29 cellular contexts compared by ENCODE assay signal in the genomic region with DNA sequence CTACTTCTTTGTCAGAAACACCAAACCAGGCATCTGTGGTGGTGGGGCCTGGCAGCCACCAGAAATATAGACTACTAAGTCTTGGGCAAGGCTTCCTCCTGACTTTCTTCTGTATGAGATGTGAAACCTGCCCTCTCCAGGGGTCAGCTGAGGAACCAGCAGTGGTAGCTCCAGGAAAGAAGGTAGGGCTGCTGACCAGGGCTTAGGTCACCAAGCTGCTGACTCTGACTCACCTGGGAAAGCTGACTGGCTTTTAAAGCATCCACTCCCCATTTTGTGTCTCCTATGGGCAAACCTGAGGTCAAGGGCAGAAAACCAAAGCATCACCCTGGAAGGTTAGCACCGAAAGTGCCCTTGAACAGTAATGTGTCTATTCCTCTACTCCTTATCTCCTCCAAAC. TPM values are rescaled to one million over a fixed set of nuclear protein-coding genes. Genes with fewer than 3 reads are reported as not detected.
DNase-seq lines count a peak whose midpoint lies in the region; ATAC-seq and TF ChIP-seq lines count a peak whose summit lies in the region.
"Had no signal": no experiment of that assay in that cellular context is flagged by ENCODE, and none has a peak within 500 bp of the region (broad histone marks: within the 10 kb centered on the region; RNA-seq: fewer than 3 reads in every experiment).

No MANE protein-coding gene starts in this region.

- H3K4me1 Mint-ChIP-seq in naive thymus-derived CD8-positive, alpha-beta T cell = no peaks in the 10 kb centered on the region
- H3K4me1 Mint-ChIP-seq: activated naive CD8-positive, alpha-beta T cell treated with anti-CD3 and anti-CD28 coated beads for 36 hours; CD8-positive, alpha-beta memory T cell; endodermal cell; stimulated activated effector memory CD8-positive, alpha-beta T cell treated with anti-CD3 and anti-CD28 coated beads, Interleukin-12 subunit alpha, Interleukin-12 subunit beta, amount 100 ng/mL, for 72 hours; T-helper 17 cell had no signal

- TF ChIP-seq POLR2A in suprapubic skin (IDR thresholded peaks at IDR 0.05) = no peak

- no peaks in the 10 kb centered on the region for H3K9me3 ChIP-seq in suprapubic skin
- H3K9me3 ChIP-seq: body of pancreas, colonic mucosa, testis had no signal

- H3K9me3 Mint-ChIP-seq in naive thymus-derived CD8-positive, alpha-beta T cell = peaks cover 0 to 25% (median 2%) of the 10 kb centered on the region in 9 donors
- H3K9me3 Mint-ChIP-seq: activated T-helper 2 cell treated with anti-CD3 and anti-CD28 coated beads, Interferon-gamma antibody, Interleukin-2, Interleukin-4, amounts not matched to agents 10 μg/mL and 5 μg/mL and 100 μg/mL, durations not matched to agents 14 hours and 24 hours and 36 hours; stimulated activated effector memory CD8-positive, alpha-beta T cell treated with anti-CD3 and anti-CD28 coated beads, Interleukin-12 subunit alpha, Interleukin-12 subunit beta, amount 100 ng/mL, for 72 hours had no signal

- 100% methylated on average over 1 of the region's 1 CpG for WGBS in suprapubic skin

- POLR2A ChIA-PET in naive thymus-derived CD8-positive, alpha-beta T cell (lab: Charles Lee) = no interaction called here

- H3K27me3 ChIP-seq in suprapubic skin = no peaks in the 10 kb centered on the region
- H3K27me3 ChIP-seq: body of pancreas, colonic mucosa, foreskin keratinocyte, hepatocyte, testis had no signal

- H3K36me3 ChIP-seq in suprapubic skin = no peaks in the 10 kb centered on the region
- H3K36me3 ChIP-seq: colonic mucosa had no signal

- no peak overlapping the region for H3K4me3 Mint-ChIP-seq in naive thymus-derived CD8-positive, alpha-beta T cell
- H3K4me3 Mint-ChIP-seq: activated naive CD8-positive, alpha-beta T cell treated with anti-CD3 and anti-CD28 coated beads for 36 hours; CD8-positive, alpha-beta memory T cell; endodermal cell; stimulated activated effector memory CD8-positive, alpha-beta T cell treated with anti-CD3 and anti-CD28 coated beads, Interleukin-12 subunit alpha, Interleukin-12 subunit beta, amount 100 ng/mL, for 72 hours; T-helper 17 cell had no signal

- H3K4me1 ChIP-seq in suprapubic skin = peaks cover 18% of the 10 kb centered on the region
- H3K4me1 ChIP-seq: colonic mucosa, foreskin keratinocyte, testis had no signal

- DNase-seq in HCEC 1CT = peak; percentile 55
- DNase-seq in RKO (ENCODE audit: low spot score) = peak; percentile 54
- DNase-seq in foreskin fibroblast = peak; percentile 14 to 40
- no peak for DNase-seq in suprapubic skin (ENCODE audit: low spot score in 2 of 2)
- DNase-seq in naive thymus-derived CD8-positive, alpha-beta T cell = no peak
- no peak for DNase-seq in KBM-7
- no peak for DNase-seq in hippocampal formation (lab: John Stamatoyannopoulos, UW)
- DNase-seq: activated CD4-positive, alpha-beta T cell treated with anti-CD3 and anti-CD28 coated beads, Interleukin-2, amount 50 U/mL, for 1 hour; activated CD8-positive, alpha-beta memory T cell treated with anti-CD3 and anti-CD28 coated beads, Interleukin-2, amount 50 U/mL, for 4 hours; activated naive CD8-positive, alpha-beta T cell treated with anti-CD3 and anti-CD28 coated beads for 36 hours; body of pancreas; CD8-positive, alpha-beta memory T cell; colonic mucosa; DMS79; endodermal cell; foreskin keratinocyte; NCI-H1436; NCI-H510A; NK-92 treated with Interleukin-12 subunit alpha and Interleukin-12 subunit beta, amount 100 ng/mL, for 24 hours; stimulated activated CD4-positive, alpha-beta T cell treated with anti-CD3 and anti-CD28 coated beads, Interleukin-2, amount 100 ng/mL, for 24 hours; T-helper 17 cell; testis had no signal

- no peak for ATAC-seq in naive thymus-derived CD8-positive, alpha-beta T cell
- no peak for ATAC-seq in GM18517 (IDR thresholded peaks at IDR 0.05; ENCODE audit: unreplicated experiment)
- ATAC-seq: foreskin keratinocyte; HepG2; stimulated activated effector memory CD8-positive, alpha-beta T cell treated with anti-CD3 and anti-CD28 coated beads, Interleukin-12 subunit alpha, Interleukin-12 subunit beta, amount 100 ng/mL, for 72 hours; T-helper 17 cell had no signal

- H3K27me3 Mint-ChIP-seq in naive thymus-derived CD8-positive, alpha-beta T cell = peaks cover 7 to 37% (median 27%) of the 10 kb centered on the region in 5 donors

- no peak for TF ChIP-seq EP300 in suprapubic skin (IDR thresholded peaks at IDR 0.05)

- in situ Hi-C loops in KBM-7 (cut with MboI; ENCODE audit: low pct_unique_long_range_greater_than_20kb, low sequenced_read_pairs) = no loop called here

- no peak overlapping the region for H3K4me3 ChIP-seq in foreskin fibroblast (ENCODE audit: low read depth in 1 of 2, low read length in 2 of 2)
- H3K4me3 ChIP-seq in suprapubic skin = no peak overlapping the region
- H3K4me3 ChIP-seq: body of pancreas, colonic mucosa, hepatocyte, skin epidermis, testis had no signal

- H3K36me3 Mint-ChIP-seq in naive thymus-derived CD8-positive, alpha-beta T cell = peaks cover 0 to 4% (median 0%) of the 10 kb centered on the region in 3 donors
- H3K36me3 Mint-ChIP-seq: activated naive CD8-positive, alpha-beta T cell treated with anti-CD3 and anti-CD28 coated beads for 36 hours; stimulated activated effector memory CD8-positive, alpha-beta T cell treated with anti-CD3 and anti-CD28 coated beads, Interleukin-12 subunit alpha, Interleukin-12 subunit beta, amount 100 ng/mL, for 72 hours had no signal

- no peak overlapping the region for H3K27ac Mint-ChIP-seq in naive thymus-derived CD8-positive, alpha-beta T cell
- H3K27ac Mint-ChIP-seq: activated naive CD8-positive, alpha-beta T cell treated with anti-CD3 and anti-CD28 coated beads for 36 hours; activated T-helper 2 cell treated with anti-CD3 and anti-CD28 coated beads, Interferon-gamma antibody, Interleukin-2, Interleukin-4, amounts not matched to agents 10 μg/mL and 5 μg/mL and 100 μg/mL, durations not matched to agents 14 hours and 24 hours and 36 hours; CD8-positive, alpha-beta memory T cell; endodermal cell; stimulated activated effector memory CD8-positive, alpha-beta T cell treated with anti-CD3 and anti-CD28 coated beads, Interleukin-12 subunit alpha, Interleukin-12 subunit beta, amount 100 ng/mL, for 72 hours had no signal

- no peak for TF ChIP-seq CTCF in foreskin fibroblast (IDR thresholded peaks at IDR 0.05; ENCODE audit: low read depth, low read length)
- no peak for TF ChIP-seq CTCF in suprapubic skin (IDR thresholded peaks at IDR 0.05)

- peak overlapping the region; percentile 35 for H3K27ac ChIP-seq in suprapubic skin
- H3K27ac ChIP-seq: body of pancreas, colonic mucosa, foreskin keratinocyte, hepatocyte, testis, VCaP had no signal

RNA-seq across cellular contexts. Expression of a gene that starts 10.4 kb away (rescaled TPM):
- total RNA-seq in suprapubic skin = 1 to 10 TPM; 1.9 to 8.2 (median 5.2) TPM
- total RNA-seq in naive thymus-derived CD8-positive, alpha-beta T cell = not detected
- polyA plus RNA-seq in naive thymus-derived CD8-positive, alpha-beta T cell = not detected
- total RNA-seq: activated naive CD8-positive, alpha-beta T cell treated with anti-CD3 and anti-CD28 coated beads for 36 hours; activated T-helper 2 cell treated with anti-CD3 and anti-CD28 coated beads, Interferon-gamma antibody, Interleukin-2, Interleukin-4, amounts not matched to agents 10 μg/mL and 5 μg/mL and 100 μg/mL, durations not matched to agents 14 hours and 24 hours and 36 hours; CD8-positive, alpha-beta memory T cell had no signal
- polyA plus RNA-seq: CD8-positive, alpha-beta memory T cell had no signal

Comparison
In these comparisons a context has a peak if more than half of its experiments do, and no peak if none do; other contexts are left out.
1. DNase-seq: peak in HCEC 1CT (single experiment), RKO (single experiment) and foreskin fibroblast (2 of 2); none in suprapubic skin (0 of 2), naive thymus-derived CD8-positive, alpha-beta T cell (0 of 10), KBM-7 (single experiment) and hippocampal formation (0 of 2).